ENCODE assay signal across 15 cellular contexts in the genomic region with DNA sequence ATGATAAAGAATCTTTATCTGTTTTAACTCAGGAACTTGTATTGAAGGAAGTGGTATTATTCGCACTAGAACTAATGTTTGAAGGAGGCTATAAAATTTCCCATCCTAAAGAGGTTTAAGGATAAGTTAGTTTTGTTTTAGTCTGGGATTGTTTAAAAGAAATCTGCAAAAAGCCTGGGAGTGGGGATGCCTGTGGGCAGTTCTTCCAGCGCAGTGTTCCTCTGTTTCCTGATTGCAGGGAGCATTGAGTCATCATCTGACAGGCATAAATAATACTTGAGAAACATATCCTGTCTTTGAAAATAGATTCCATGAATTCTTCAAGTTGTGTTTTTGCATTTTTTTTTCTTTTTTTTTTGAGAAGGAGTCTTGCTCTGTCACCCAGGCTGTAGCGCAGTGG.
DNase-seq lines count a peak whose midpoint lies in the region; ATAC-seq lines count a peak whose summit lies in the region.
"Had no signal": no experiment of that assay in that cellular context is flagged by ENCODE, and none has a peak within 500 bp of the region (broad histone marks: within the 10 kb centered on the region; RNA-seq: fewer than 3 reads in every experiment).

No MANE protein-coding gene starts in this region.

- H3K27ac Mint-ChIP-seq in activated naive CD4-positive, alpha-beta T cell treated with anti-CD3 and anti-CD28 coated beads for 36 hours, result no peak overlapping the region
- H3K27ac Mint-ChIP-seq: type B pancreatic cell had no signal

- peaks cover 4% of the 10 kb centered on the region for H3K9me3 Mint-ChIP-seq in activated naive CD4-positive, alpha-beta T cell treated with anti-CD3 and anti-CD28 coated beads for 36 hours

- no peaks in the 10 kb centered on the region for H3K27me3 Mint-ChIP-seq in activated naive CD4-positive, alpha-beta T cell treated with anti-CD3 and anti-CD28 coated beads for 36 hours (ENCODE audit: low read depth)
- H3K27me3 Mint-ChIP-seq: type B pancreatic cell had no signal

- H3K4me3 Mint-ChIP-seq in activated naive CD4-positive, alpha-beta T cell treated with anti-CD3 and anti-CD28 coated beads for 36 hours, result no peak overlapping the region
- H3K4me3 Mint-ChIP-seq: type B pancreatic cell had no signal

- H3K36me3 ChIP-seq in H7 (replicated peaks; ENCODE audit: control insufficient read depth, insufficient read depth, low read length), result no peaks in the 10 kb centered on the region
- H3K36me3 ChIP-seq: sigmoid colon had no signal

- no peaks in the 10 kb centered on the region for H3K4me1 Mint-ChIP-seq in activated naive CD4-positive, alpha-beta T cell treated with anti-CD3 and anti-CD28 coated beads for 36 hours (ENCODE audit: low read depth)

- peak; percentile 38 for DNase-seq in COLO829 (ENCODE audit: low spot score)
- DNase-seq in MV-4-11 (lab: John Stamatoyannopoulos, UW), result peak; percentile 1
- DNase-seq in dermis blood vessel endothelial cell, result peak; percentile 95
- peak; percentile 79 for DNase-seq in non-pigmented ciliary epithelial cell (ENCODE audit: low read depth)
- no peak for DNase-seq in H7
- DNase-seq in activated naive CD4-positive, alpha-beta T cell treated with anti-CD3 and anti-CD28 coated beads for 36 hours, result no peak
- DNase-seq in NCI-H1048 (lab: John Stamatoyannopoulos, UW), result no peak
- DNase-seq: activated CD4-positive, alpha-beta T cell treated with anti-CD3 and anti-CD28 coated beads, Interleukin-2, amount 50 U/mL, for 1 hour; cortex of kidney; NCI-H1417 treated with DMSO at 0.1 percent for 48 hours; NCI-H69; sigmoid colon had no signal

- no peaks in the 10 kb centered on the region for H3K27me3 ChIP-seq in H7 (ENCODE audit: control insufficient read depth, insufficient read depth, low read length)
- H3K27me3 ChIP-seq: sigmoid colon had no signal

- CTCF ChIA-PET in activated naive CD4-positive, alpha-beta T cell treated with anti-CD3 and anti-CD28 coated beads for 36 hours (lab: Charles Lee), result no interaction called here

- H3K36me3 Mint-ChIP-seq in activated naive CD4-positive, alpha-beta T cell treated with anti-CD3 and anti-CD28 coated beads for 36 hours (ENCODE audit: low read depth), result no peaks in the 10 kb centered on the region
- H3K36me3 Mint-ChIP-seq: type B pancreatic cell had no signal

- ATAC-seq in HG03457 (IDR thresholded peaks at IDR 0.05; ENCODE audit: unreplicated experiment), result no peak
- ATAC-seq: GM12878 had no signal

- intact Hi-C loops in activated naive CD4-positive, alpha-beta T cell treated with anti-CD3 and anti-CD28 coated beads for 36 hours (cut with micrococcal nuclease), result no loop called here

- H3K4me3 ChIP-seq in H7 (ENCODE audit: insufficient read depth, low read depth, low read length), result no peak overlapping the region
- H3K4me3 ChIP-seq: GM12878, sigmoid colon had no signal

Comparison
In these comparisons a context has a peak if more than half of its experiments do, and no peak if none do; other contexts are left out.
1. DNase-seq: peak in COLO829 (single experiment), MV-4-11 (single experiment), dermis blood vessel endothelial cell (single experiment) and non-pigmented ciliary epithelial cell (single experiment); none in H7 (single experiment), activated naive CD4-positive, alpha-beta T cell treated with anti-CD3 and anti-CD28 coated beads for 36 hours (single experiment) and NCI-H1048 (single experiment).